15 cellular contexts compared by ENCODE assay signal in the genomic region with DNA sequence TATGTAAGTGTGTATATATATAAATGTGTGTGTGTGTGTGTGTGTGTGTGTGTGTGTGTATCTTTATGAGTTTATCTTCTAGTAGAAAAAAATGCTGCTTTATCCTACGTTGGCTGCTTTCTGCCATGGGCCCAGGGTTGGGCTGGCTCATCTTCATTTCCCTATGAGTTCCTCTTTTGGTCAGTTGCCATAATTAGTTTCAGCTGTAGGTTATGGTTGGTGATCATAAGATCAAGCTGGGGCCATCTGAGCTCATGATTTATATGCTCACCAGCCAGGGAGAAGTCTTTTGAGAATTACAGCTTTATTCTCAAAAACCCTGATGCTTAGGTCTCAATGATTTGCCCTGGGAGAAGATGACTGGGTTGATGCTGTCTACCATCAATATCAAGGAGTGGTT.
"Had no signal": no experiment of that assay in that cellular context is flagged by ENCODE, and none has a peak within 500 bp of the region (broad histone marks: within the 10 kb centered on the region; RNA-seq: fewer than 3 reads in every experiment).

No MANE protein-coding gene starts in this region.

- H3K27me3 ChIP-seq: cardiac muscle cell, heart left ventricle, right atrium auricular region, tibial nerve, vagina had no signal

- H3K9me3 ChIP-seq: heart left ventricle, lower lobe of right lung, right atrium auricular region, tibial nerve, vagina had no signal

- H3K4me3 ChIP-seq: cardiac muscle cell, heart left ventricle, lower lobe of right lung, right atrium auricular region, tibial nerve, vagina had no signal

- H3K4me1 ChIP-seq: heart left ventricle, lower lobe of right lung, right atrium auricular region, tibial nerve, vagina had no signal

- DNase-seq: activated naive CD4-positive, alpha-beta T cell treated with Interleukin-2 at 50 U/mL for 16 hours; endodermal cell; heart left ventricle; left colon; lower lobe of right lung; stimulated activated CD4-positive, alpha-beta T cell treated with anti-CD3 and anti-CD28 coated beads, Interleukin-15, amount 100 ng/mL, for 24 hours; stimulated activated CD4-positive, alpha-beta T cell treated with anti-CD3 and anti-CD28 coated beads, Interleukin-4, amount 100 ng/mL, for 1 hour; stimulated activated naive CD4-positive, alpha-beta T cell; substantia nigra had no signal

- H3K27ac ChIP-seq: cardiac muscle cell, heart left ventricle, lower lobe of right lung, right atrium auricular region, tibial nerve, vagina had no signal

- H3K36me3 ChIP-seq: cardiac muscle cell, heart left ventricle, lower lobe of right lung, right atrium auricular region, tibial nerve, vagina had no signal

- ATAC-seq: activated CD4-positive, CD25-positive, alpha-beta regulatory T cell treated with anti-CD3 and anti-CD28 coated beads, Interleukin-2, amount 50 U/mL, for 24 hours; activated T-helper 17 cell treated with anti-CD3 and anti-CD28 coated beads, Interleukin-2, amount 50 U/mL, for 72 hours; heart left ventricle; left colon; lower lobe of right lung had no signal
